ENCODE assay signal across 18 cellular contexts in genomic region chr16:84592718-84593117, GRCh38. TPM values are rescaled to one million over a fixed set of nuclear protein-coding genes. Genes with fewer than 3 reads are reported as not detected.
DNase-seq lines count a peak whose midpoint lies in the region; ATAC-seq, FAIRE-seq and TF ChIP-seq lines count a peak whose summit lies in the region.
"Had no signal": no experiment of that assay in that cellular context is flagged by ENCODE, and none has a peak within 500 bp of the region (broad histone marks: within the 10 kb centered on the region; RNA-seq: fewer than 3 reads in every experiment).

No MANE protein-coding gene starts in this region.

- H3K9me3 ChIP-seq in KOPT-K1 (ENCODE audit: insufficient read depth, low read length, poor library complexity, severe bottlenecking) (no peaks in the 10 kb centered on the region), small intestine (ENCODE audit: control insufficient read depth, low read depth) (no peaks in the 10 kb centered on the region), smooth muscle cell (replicated peaks; ENCODE audit: low read depth) (no peaks in the 10 kb centered on the region)

- TF ChIP-seq CTCF in smooth muscle cell (IDR thresholded peaks at IDR 0.05; ENCODE audit: borderline replicate concordance, insufficient read depth, poor library complexity, severe bottlenecking): no peak

- H3K36me3 ChIP-seq in KOPT-K1 (ENCODE audit: insufficient read depth, low read length) (peaks cover 21% of the 10 kb centered on the region), small intestine (ENCODE audit: control insufficient read depth in 2 of 2, insufficient read depth in 2 of 2, low read length in 2 of 2) (peaks cover 0 to 2% of the 10 kb centered on the region in 2 donors), smooth muscle cell (ENCODE audit: low read depth) (no peaks in the 10 kb centered on the region)

- H3K27ac ChIP-seq in KOPT-K1 (ENCODE audit: low read depth, low read length, poor library complexity, severe bottlenecking): peak overlapping the region; percentile 42
- H3K27ac ChIP-seq in small intestine (ENCODE audit: low read depth in 1 of 2, low read length in 1 of 2): peak overlapping the region; percentile 4 to 14
- no peak overlapping the region for H3K27ac ChIP-seq in smooth muscle cell (ENCODE audit: low read depth)
- H3K27ac ChIP-seq: hepatocyte had no signal

- H3K4me3 ChIP-seq in small intestine (ENCODE audit: low read depth in 1 of 2, low read length in 2 of 2): no peak overlapping the region
- H3K4me3 ChIP-seq in smooth muscle cell: no peak overlapping the region
- H3K4me3 ChIP-seq: hepatocyte had no signal

- no peak overlapping the region for H2AFZ ChIP-seq in smooth muscle cell (ENCODE audit: low read depth)
- H2AFZ ChIP-seq: hepatocyte had no signal

- H3K79me2 ChIP-seq in smooth muscle cell (ENCODE audit: low read depth): peaks cover 75% of the 10 kb centered on the region

- H3K4me1 ChIP-seq in small intestine (ENCODE audit: control insufficient read depth in 2 of 2, insufficient read depth in 1 of 2, low read depth in 1 of 2, low read length in 1 of 2) (peaks cover 0 to 4% of the 10 kb centered on the region in 2 donors), smooth muscle cell (ENCODE audit: low read depth) (peaks cover 3% of the 10 kb centered on the region)

- H3K27me3 ChIP-seq in small intestine (ENCODE audit: control insufficient read depth in 2 of 2, insufficient read depth in 2 of 2, low read length in 2 of 2) (no peaks in the 10 kb centered on the region), smooth muscle cell (ENCODE audit: low read depth) (no peaks in the 10 kb centered on the region)
- H3K27me3 ChIP-seq: hepatocyte had no signal

- no peak overlapping the region for H3K4me2 ChIP-seq in smooth muscle cell
- H3K4me2 ChIP-seq: hepatocyte had no signal

- 57 to 71% (median 65%) methylated on average over 11 of the region's 11 CpGs for WGBS in small intestine, 3 donors
- 93% methylated on average over 11 of the region's 11 CpGs for WGBS in smooth muscle cell (ENCODE audit: low lambda C conversion rate)

- no peak for ATAC-seq in activated T-cell treated with anti-CD3 and anti-CD28 coated beads, Interleukin-2, amount 50 U/mL, for 72 hours (replicated peaks in 1 of 2)
- no peak for ATAC-seq in activated naive CD8-positive, alpha-beta T cell treated with anti-CD3 and anti-CD28 coated beads, Interleukin-2, amount 50 U/mL, for 24 hours
- no peak for ATAC-seq in GM18502 (IDR thresholded peaks at IDR 0.05; ENCODE audit: poor library complexity, unreplicated experiment)
- ATAC-seq: right cardiac atrium had no signal

- FAIRE-seq in small intestine (lab: Jason Lieb, UNC): no peak
- FAIRE-seq: astrocyte, D721Med, endometrium, keratinocyte had no signal

- peak overlapping the region; percentile 63 for H3K27ac Mint-ChIP-seq in activated T-cell treated with anti-CD3 and anti-CD28 coated beads, Interleukin-2, amount 50 U/mL, for 72 hours
- peak overlapping the region; percentile 55 for H3K27ac Mint-ChIP-seq in activated naive CD8-positive, alpha-beta T cell treated with anti-CD3 and anti-CD28 coated beads, Interleukin-2, amount 50 U/mL, for 24 hours

- peaks cover 11 to 28% of the 10 kb centered on the region in 2 donors for H3K36me3 Mint-ChIP-seq in activated T-cell treated with anti-CD3 and anti-CD28 coated beads, Interleukin-2, amount 50 U/mL, for 72 hours (ENCODE audit: insufficient read depth in 2 of 2)
- H3K36me3 Mint-ChIP-seq in activated naive CD8-positive, alpha-beta T cell treated with anti-CD3 and anti-CD28 coated beads, Interleukin-2, amount 50 U/mL, for 24 hours (ENCODE audit: low read depth): peaks cover 63% of the 10 kb centered on the region

- H3K9ac ChIP-seq in smooth muscle cell (ENCODE audit: low read depth): no peak overlapping the region

- peaks cover 55% of the 10 kb centered on the region for H4K20me1 ChIP-seq in smooth muscle cell (ENCODE audit: low read depth)

- DNase-seq in activated T-cell treated with anti-CD3 and anti-CD28 coated beads, Interleukin-2, amount 50 U/mL, for 72 hours: no peak
- DNase-seq in activated T-cell treated with anti-CD3 and anti-CD28 coated beads, Interleukin-2, amount 50 U/mL, for 1 hour: no peak
- DNase-seq in activated naive CD8-positive, alpha-beta T cell treated with anti-CD3 and anti-CD28 coated beads, Interleukin-2, amount 50 U/mL, for 24 hours: no peak
- DNase-seq in small intestine (no peak), smooth muscle cell (lab: John Stamatoyannopoulos, UW; ENCODE audit: unreplicated experiment) (no peak), germinal center (ENCODE audit: low spot score) (no peak)
- DNase-seq: activated CD4-positive, CD25-positive, alpha-beta regulatory T cell treated with anti-CD3 and anti-CD28 coated beads, Interleukin-2, amount 50 U/mL, for 72 hours; activated T-cell treated with anti-CD3 and anti-CD28 coated beads, Interleukin-2, amount 50 U/mL, for 48 hours; NCI-H2081; right cardiac atrium; SHP77 had no signal

- H3F3A ChIP-seq in smooth muscle cell (ENCODE audit: low read depth): no peaks in the 10 kb centered on the region

- no peaks in the 10 kb centered on the region for H3K9me3 Mint-ChIP-seq in activated T-cell treated with anti-CD3 and anti-CD28 coated beads, Interleukin-2, amount 50 U/mL, for 72 hours
- H3K9me3 Mint-ChIP-seq in activated naive CD8-positive, alpha-beta T cell treated with anti-CD3 and anti-CD28 coated beads, Interleukin-2, amount 50 U/mL, for 24 hours: no peaks in the 10 kb centered on the region

- H3K27me3 Mint-ChIP-seq in activated T-cell treated with anti-CD3 and anti-CD28 coated beads, Interleukin-2, amount 50 U/mL, for 72 hours (ENCODE audit: low read depth): no peaks in the 10 kb centered on the region
- no peaks in the 10 kb centered on the region for H3K27me3 Mint-ChIP-seq in activated naive CD8-positive, alpha-beta T cell treated with anti-CD3 and anti-CD28 coated beads, Interleukin-2, amount 50 U/mL, for 24 hours

- peak overlapping the region in 1 of 2 donors; percentile 3 for H3K4me3 Mint-ChIP-seq in activated T-cell treated with anti-CD3 and anti-CD28 coated beads, Interleukin-2, amount 50 U/mL, for 72 hours
- H3K4me3 Mint-ChIP-seq in activated naive CD8-positive, alpha-beta T cell treated with anti-CD3 and anti-CD28 coated beads, Interleukin-2, amount 50 U/mL, for 24 hours: no peak overlapping the region

- peaks cover 63% of the 10 kb centered on the region for H3K4me1 Mint-ChIP-seq in activated T-cell treated with anti-CD3 and anti-CD28 coated beads, Interleukin-2, amount 50 U/mL, for 72 hours (ENCODE audit: low read depth)
- peaks cover 57% of the 10 kb centered on the region for H3K4me1 Mint-ChIP-seq in activated naive CD8-positive, alpha-beta T cell treated with anti-CD3 and anti-CD28 coated beads, Interleukin-2, amount 50 U/mL, for 24 hours

RNA-seq across cellular contexts. Expression of gene COTL1, which starts 25.2 kb away (rescaled TPM):
- total RNA-seq in activated T-cell treated with anti-CD3 and anti-CD28 coated beads, Interleukin-2, amount 50 U/mL, for 72 hours: 100 to 1,000 TPM; 353 to 529 TPM
- polyA plus RNA-seq in small intestine (100 to 1,000 TPM in 2 of 3 donors, 10 to 100 TPM in 1; 87.2 to 166 (median 101) TPM), smooth muscle cell (209 and 233 TPM in 2 replicates)
- 66.5 and 81.2 TPM in 2 replicates for total RNA-seq in smooth muscle cell

RNA-seq across cellular contexts. Expression of gene KLHL36, which starts 55.6 kb away (rescaled TPM):
- 10 to 100 TPM; 64.2 to 69.5 TPM for total RNA-seq in activated T-cell treated with anti-CD3 and anti-CD28 coated beads, Interleukin-2, amount 50 U/mL, for 72 hours
- polyA plus RNA-seq in small intestine: 10 to 100 TPM; 12.7 to 21.7 (median 16.8) TPM
- 20.8 and 35.4 TPM in 2 replicates for total RNA-seq in smooth muscle cell
- 18.0 and 21.6 TPM in 2 replicates for polyA plus RNA-seq in smooth muscle cell
